In the genomic region with DNA sequence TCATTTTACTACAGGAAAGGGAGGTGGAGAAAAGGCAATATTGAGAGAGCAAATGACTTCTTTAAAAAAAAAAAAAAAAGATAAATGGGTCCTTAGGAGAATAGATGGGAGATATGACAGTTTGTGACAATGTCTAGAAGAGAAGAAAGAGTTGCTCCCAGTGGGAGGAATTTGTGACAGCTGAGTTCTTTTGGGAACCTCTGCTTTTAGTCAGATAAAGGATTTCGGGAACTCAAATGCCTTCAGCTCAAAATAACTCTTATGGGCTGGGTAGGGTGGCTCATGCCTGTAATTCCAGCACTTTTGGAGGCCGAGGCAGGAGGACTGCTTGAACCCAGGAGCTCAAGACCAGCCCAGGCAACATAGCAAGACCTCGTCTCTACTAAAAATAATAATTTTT, we compare ENCODE assay signal across 39 cellular contexts. TPM values are rescaled to one million over a fixed set of nuclear protein-coding genes. Genes with fewer than 3 reads are reported as not detected.
"Had no signal": no experiment of that assay in that cellular context is flagged by ENCODE, and none has a peak within 500 bp of the region (broad histone marks: within the 10 kb centered on the region; RNA-seq: fewer than 3 reads in every experiment).

No MANE protein-coding gene starts in this region.

- H3K9me3 Mint-ChIP-seq: activated B cell treated with CpG ODN at 0.5 μM for 24 hours; activated CD4-positive, alpha-beta memory T cell treated with anti-CD3 and anti-CD28 coated beads for 36 hours; activated naive CD4-positive, alpha-beta T cell treated with anti-CD3 and anti-CD28 coated beads for 36 hours; activated naive CD4-positive, alpha-beta T cell treated with anti-CD3 and anti-CD28 coated beads, Interleukin-2, amount 50 U/mL, for 24 hours; activated naive CD8-positive, alpha-beta T cell treated with anti-CD3 and anti-CD28 coated beads for 36 hours; activated T-helper 1 cell treated with anti-CD3 and anti-CD28 coated beads, Interleukin-12 subunit alpha, Interleukin-12 subunit beta, Interleukin-2, Interleukin-4 antibody, amounts not matched to agents 30 ng/mL and 10 ng/mL and 1 ng/mL, durations not matched to agents 14 hours and 24 hours and 36 hours; activated T-helper 2 cell treated with anti-CD3 and anti-CD28 coated beads, Interferon-gamma antibody, Interleukin-2, Interleukin-4, amounts not matched to agents 10 μg/mL and 5 μg/mL and 100 μg/mL, durations not matched to agents 14 hours and 24 hours and 36 hours; central memory CD8-positive, alpha-beta T cell; T-helper 2 cell treated with Interferon-gamma antibody and Interleukin-4, amounts not matched to agents 5 μg/mL and 100 μg/mL, for 36 hours had no signal

- H3K36me3 ChIP-seq: adrenal gland, ascending aorta, breast epithelium, cardiac muscle cell, esophagus squamous epithelium, gastroesophageal sphincter, WERI-Rb-1 had no signal

- H3K27me3 Mint-ChIP-seq: activated B cell treated with CpG ODN at 0.5 μM for 24 hours, T-helper 17 cell had no signal

- H3K27me3 ChIP-seq: adrenal gland, ascending aorta, breast epithelium, cardiac muscle cell, esophagus squamous epithelium, gastroesophageal sphincter had no signal

- H3K4me1 Mint-ChIP-seq: activated B cell treated with CpG ODN at 0.5 μM for 24 hours; activated CD8-positive, alpha-beta memory T cell treated with anti-CD3 and anti-CD28 coated beads, Interleukin-2, amount 10 ng/mL, durations not matched to agents 7 days and 5 days; activated naive CD4-positive, alpha-beta T cell treated with anti-CD3 and anti-CD28 coated beads, Interleukin-2, amount 50 U/mL, for 24 hours; activated naive CD8-positive, alpha-beta T cell treated with anti-CD3 and anti-CD28 coated beads for 36 hours; activated naive CD8-positive, alpha-beta T cell treated with anti-CD3 and anti-CD28 coated beads, Interleukin-2, amount 50 U/mL, for 24 hours; central memory CD8-positive, alpha-beta T cell; T-helper 17 cell had no signal

- H3K27ac ChIP-seq: adrenal gland, ascending aorta, breast epithelium, cardiac muscle cell, epithelial cell of prostate, esophagus squamous epithelium, gastroesophageal sphincter, WERI-Rb-1 had no signal

- H3K9me3 ChIP-seq: adrenal gland, ascending aorta, breast epithelium, esophagus squamous epithelium, gastroesophageal sphincter had no signal

- DNase-seq: activated B cell treated with CpG ODN at 0.5 μM for 24 hours; activated CD4-positive, alpha-beta memory T cell treated with anti-CD3 and anti-CD28 coated beads for 36 hours; activated CD4-positive, alpha-beta T cell treated with anti-CD3 and anti-CD28 coated beads for 48 hours; activated CD4-positive, alpha-beta T cell treated with anti-CD3 and anti-CD28 coated beads, Interleukin-2, amount 50 U/mL, for 1 hour; activated CD8-positive, alpha-beta memory T cell treated with anti-CD3 and anti-CD28 coated beads, Interleukin-2, amount 10 ng/mL, durations not matched to agents 7 days and 5 days; activated CD8-positive, alpha-beta memory T cell treated with anti-CD3 and anti-CD28 coated beads, Interleukin-2, amount 50 U/mL, for 4 hours; activated CD8-positive, alpha-beta T cell treated with anti-CD3 and anti-CD28 coated beads, Interleukin-2, amount 10 ng/mL, durations not matched to agents 7 days and 5 days; activated effector memory CD4-positive, alpha-beta T cell treated with anti-CD3 and anti-CD28 coated beads, Interleukin-2, amount 50 U/mL, for 16 hours; activated naive CD4-positive, alpha-beta T cell treated with anti-CD3 and anti-CD28 coated beads for 36 hours; activated naive CD8-positive, alpha-beta T cell treated with anti-CD3 and anti-CD28 coated beads for 36 hours; activated naive CD8-positive, alpha-beta T cell treated with anti-CD3 and anti-CD28 coated beads, Interleukin-2, amount 50 U/mL, for 24 hours; activated T-cell treated with anti-CD3 and anti-CD28 coated beads, Interleukin-2, amount 50 U/mL, for 1 hour; activated T-cell treated with anti-CD3 and anti-CD28 coated beads, Interleukin-2, amount 50 U/mL, for 48 hours; adrenal gland; amygdala; cortex of kidney; dermis blood vessel endothelial cell; effector CD8-positive, alpha-beta T cell; esophagus squamous epithelium; foreskin melanocyte; T-helper 1 cell; T-helper 17 cell; T1000; WERI-Rb-1 had no signal

- ATAC-seq: activated CD4-positive, CD25-positive, alpha-beta regulatory T cell treated with anti-CD3 and anti-CD28 coated beads, Interleukin-2, amount 50 U/mL, for 24 hours; activated CD8-positive, alpha-beta memory T cell treated with anti-CD3 and anti-CD28 coated beads, Interleukin-2, amount 10 ng/mL, durations not matched to agents 7 days and 5 days; activated CD8-positive, alpha-beta T cell treated with anti-CD3 and anti-CD28 coated beads, Interleukin-2, amount 10 ng/mL, durations not matched to agents 7 days and 5 days; activated naive CD8-positive, alpha-beta T cell treated with anti-CD3 and anti-CD28 coated beads, Interleukin-2, amount 50 U/mL, for 24 hours; gastroesophageal sphincter; T-helper 17 cell had no signal

- H3K4me1 ChIP-seq: breast epithelium had no signal

- FAIRE-seq: colon, endometrium, endothelial cell of umbilical vein had no signal

- H3K4me3 ChIP-seq: adrenal gland, ascending aorta, breast epithelium, cardiac muscle cell, esophagus squamous epithelium, gastroesophageal sphincter had no signal

- H3K27ac Mint-ChIP-seq: activated B cell treated with CpG ODN at 0.5 μM for 24 hours; activated CD4-positive, alpha-beta memory T cell treated with anti-CD3 and anti-CD28 coated beads for 36 hours; activated CD8-positive, alpha-beta memory T cell treated with anti-CD3 and anti-CD28 coated beads, Interleukin-2, amount 10 ng/mL, durations not matched to agents 7 days and 5 days; activated CD8-positive, alpha-beta T cell treated with anti-CD3 and anti-CD28 coated beads, Interleukin-2, amount 10 ng/mL, durations not matched to agents 7 days and 5 days; activated naive CD4-positive, alpha-beta T cell treated with anti-CD3 and anti-CD28 coated beads for 36 hours; activated naive CD4-positive, alpha-beta T cell treated with anti-CD3 and anti-CD28 coated beads, Interleukin-2, amount 50 U/mL, for 24 hours; activated naive CD8-positive, alpha-beta T cell treated with anti-CD3 and anti-CD28 coated beads for 36 hours; activated naive CD8-positive, alpha-beta T cell treated with anti-CD3 and anti-CD28 coated beads, Interleukin-2, amount 50 U/mL, for 24 hours; activated T-helper 1 cell treated with anti-CD3 and anti-CD28 coated beads, Interleukin-12 subunit alpha, Interleukin-12 subunit beta, Interleukin-2, Interleukin-4 antibody, amounts not matched to agents 30 ng/mL and 10 ng/mL and 1 ng/mL, durations not matched to agents 14 hours and 24 hours and 36 hours; activated T-helper 2 cell treated with anti-CD3 and anti-CD28 coated beads, Interferon-gamma antibody, Interleukin-2, Interleukin-4, amounts not matched to agents 10 μg/mL and 5 μg/mL and 100 μg/mL, durations not matched to agents 14 hours and 24 hours and 36 hours; T-helper 17 cell; T-helper 2 cell treated with Interferon-gamma antibody and Interleukin-4, amounts not matched to agents 5 μg/mL and 100 μg/mL, for 36 hours had no signal

- H3K36me3 Mint-ChIP-seq: activated CD4-positive, alpha-beta memory T cell treated with anti-CD3 and anti-CD28 coated beads for 36 hours; activated CD8-positive, alpha-beta memory T cell treated with anti-CD3 and anti-CD28 coated beads, Interleukin-2, amount 10 ng/mL, durations not matched to agents 7 days and 5 days; activated naive CD4-positive, alpha-beta T cell treated with anti-CD3 and anti-CD28 coated beads, Interleukin-2, amount 50 U/mL, for 24 hours; activated naive CD8-positive, alpha-beta T cell treated with anti-CD3 and anti-CD28 coated beads for 36 hours; brain had no signal

- H3K4me3 Mint-ChIP-seq: activated B cell treated with CpG ODN at 0.5 μM for 24 hours; activated CD4-positive, alpha-beta memory T cell treated with anti-CD3 and anti-CD28 coated beads for 36 hours; activated CD8-positive, alpha-beta memory T cell treated with anti-CD3 and anti-CD28 coated beads, Interleukin-2, amount 10 ng/mL, durations not matched to agents 7 days and 5 days; activated CD8-positive, alpha-beta T cell treated with anti-CD3 and anti-CD28 coated beads, Interleukin-2, amount 10 ng/mL, durations not matched to agents 7 days and 5 days; activated naive CD4-positive, alpha-beta T cell treated with anti-CD3 and anti-CD28 coated beads for 36 hours; activated naive CD4-positive, alpha-beta T cell treated with anti-CD3 and anti-CD28 coated beads, Interleukin-2, amount 50 U/mL, for 24 hours; activated naive CD8-positive, alpha-beta T cell treated with anti-CD3 and anti-CD28 coated beads for 36 hours; activated naive CD8-positive, alpha-beta T cell treated with anti-CD3 and anti-CD28 coated beads, Interleukin-2, amount 50 U/mL, for 24 hours; activated T-helper 1 cell treated with anti-CD3 and anti-CD28 coated beads, Interleukin-12 subunit alpha, Interleukin-12 subunit beta, Interleukin-2, Interleukin-4 antibody, amounts not matched to agents 30 ng/mL and 10 ng/mL and 1 ng/mL, durations not matched to agents 14 hours and 24 hours and 36 hours; central memory CD8-positive, alpha-beta T cell; T-helper 17 cell; T-helper 2 cell treated with Interferon-gamma antibody and Interleukin-4, amounts not matched to agents 5 μg/mL and 100 μg/mL, for 36 hours had no signal

RNA-seq across cellular contexts. Expression of gene TPD52L1, which starts 13.1 kb away (rescaled TPM):
- total RNA-seq: activated B cell treated with CpG ODN at 0.5 μM for 24 hours; activated CD8-positive, alpha-beta memory T cell treated with anti-CD3 and anti-CD28 coated beads, Interleukin-2, amount 10 ng/mL, durations not matched to agents 7 days and 5 days; activated CD8-positive, alpha-beta T cell treated with anti-CD3 and anti-CD28 coated beads, Interleukin-2, amount 10 ng/mL, durations not matched to agents 7 days and 5 days; activated T-helper 2 cell treated with anti-CD3 and anti-CD28 coated beads, Interferon-gamma antibody, Interleukin-2, Interleukin-4, amounts not matched to agents 10 μg/mL and 5 μg/mL and 100 μg/mL, durations not matched to agents 14 hours and 24 hours and 36 hours; T-helper 17 cell had no signal
